ENCODE assay signal across 1 cellular context in genomic region chr4:88087004-88087403, GRCh38.
TF ChIP-seq lines count a peak whose summit lies in the region.

No MANE protein-coding gene starts in this region.

TF ChIP-seq in HepG2, 621 proteins besides CTCF, POLR2A, EP300 and RAD21 (continued from another document and continues in another):
- no peak for TF ChIP-seq ZNF281 (CRISPR knock-in tag; IDR thresholded peaks at IDR 0.05; ENCODE audit: borderline replicate concordance)
- TF ChIP-seq PHF21A (CRISPR knock-in tag; IDR thresholded peaks at IDR 0.05) = no peak
- TF ChIP-seq ZNF788 (CRISPR knock-in tag; IDR thresholded peaks at IDR 0.05; ENCODE audit: borderline replicate concordance) = no peak
- no peak for TF ChIP-seq JARID2 (CRISPR knock-in tag; IDR thresholded peaks at IDR 0.05; ENCODE audit: insufficient replicate concordance)
- TF ChIP-seq, protein P1, sequence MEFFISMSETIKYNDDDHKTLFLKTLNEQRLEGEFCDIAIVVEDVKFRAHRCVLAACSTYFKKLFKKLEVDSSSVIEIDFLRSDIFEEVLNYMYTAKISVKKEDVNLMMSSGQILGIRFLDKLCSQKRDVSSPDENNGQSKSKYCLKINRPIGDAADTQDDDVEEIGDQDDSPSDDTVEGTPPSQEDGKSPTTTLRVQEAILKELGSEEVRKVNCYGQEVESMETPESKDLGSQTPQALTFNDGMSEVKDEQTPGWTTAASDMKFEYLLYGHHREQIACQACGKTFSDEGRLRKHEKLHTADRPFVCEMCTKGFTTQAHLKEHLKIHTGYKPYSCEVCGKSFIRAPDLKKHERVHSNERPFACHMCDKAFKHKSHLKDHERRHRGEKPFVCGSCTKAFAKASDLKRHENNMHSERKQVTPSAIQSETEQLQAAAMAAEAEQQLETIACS (CRISPR knock-in tag; IDR thresholded peaks at IDR 0.05) = no peak
- TF ChIP-seq ZNF431 (CRISPR knock-in tag; IDR thresholded peaks at IDR 0.05; ENCODE audit: borderline replicate concordance, low read depth) = no peak
- TF ChIP-seq, protein P2, sequence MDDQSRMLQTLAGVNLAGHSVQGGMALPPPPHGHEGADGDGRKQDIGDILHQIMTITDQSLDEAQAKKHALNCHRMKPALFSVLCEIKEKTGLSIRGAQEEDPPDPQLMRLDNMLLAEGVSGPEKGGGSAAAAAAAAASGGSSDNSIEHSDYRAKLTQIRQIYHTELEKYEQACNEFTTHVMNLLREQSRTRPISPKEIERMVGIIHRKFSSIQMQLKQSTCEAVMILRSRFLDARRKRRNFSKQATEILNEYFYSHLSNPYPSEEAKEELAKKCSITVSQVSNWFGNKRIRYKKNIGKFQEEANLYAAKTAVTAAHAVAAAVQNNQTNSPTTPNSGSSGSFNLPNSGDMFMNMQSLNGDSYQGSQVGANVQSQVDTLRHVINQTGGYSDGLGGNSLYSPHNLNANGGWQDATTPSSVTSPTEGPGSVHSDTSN (CRISPR knock-in tag; IDR thresholded peaks at IDR 0.05; ENCODE audit: borderline replicate concordance) = no peak
- no peak for TF ChIP-seq SRF (IDR thresholded peaks at IDR 0.05; ENCODE audit: low read depth, low read length)
- peak; percentile 63; the same call in 1 of the 2 replicates for TF ChIP-seq RXRB (CRISPR knock-in tag; IDR thresholded peaks at IDR 0.05; ENCODE audit: borderline replicate concordance)
- peak; percentile 35 for TF ChIP-seq SKI (IDR thresholded peaks at IDR 0.05; ENCODE audit: partially characterized antibody)
- TF ChIP-seq MED1 (CRISPR knock-in tag; IDR thresholded peaks at IDR 0.05) = peak; percentile 50; the same call in 1 of the 2 replicates
- no peak for TF ChIP-seq ZNF276 (CRISPR knock-in tag; IDR thresholded peaks at IDR 0.05; ENCODE audit: low read depth)
- TF ChIP-seq GABPA (IDR thresholded peaks at IDR 0.05; ENCODE audit: low read depth, low read length) = no peak
- TF ChIP-seq GABPA (CRISPR knock-in tag; IDR thresholded peaks at IDR 0.05; ENCODE audit: low read depth) = no peak
- TF ChIP-seq ZNF792 (CRISPR knock-in tag; IDR thresholded peaks at IDR 0.05) = no peak
- TF ChIP-seq ZNF703 (CRISPR knock-in tag; IDR thresholded peaks at IDR 0.05; ENCODE audit: borderline replicate concordance) = no peak
- TF ChIP-seq SOX6 (IDR thresholded peaks at IDR 0.05) = no peak
- TF ChIP-seq SOX6 (CRISPR knock-in tag; IDR thresholded peaks at IDR 0.05) = peak; percentile 76
- no peak for TF ChIP-seq REL (CRISPR knock-in tag; conservative IDR thresholded peaks at IDR 0.05)
- TF ChIP-seq YEATS4 (CRISPR knock-in tag; IDR thresholded peaks at IDR 0.05; ENCODE audit: borderline replicate concordance) = no peak
- TF ChIP-seq ZNF777 (CRISPR knock-in tag; IDR thresholded peaks at IDR 0.05) = no peak
- no peak for TF ChIP-seq ZIK1 (CRISPR knock-in tag; IDR thresholded peaks at IDR 0.05; ENCODE audit: borderline replicate concordance, low read depth)
- no peak for TF ChIP-seq NCOA5 (CRISPR knock-in tag; IDR thresholded peaks at IDR 0.05)
- TF ChIP-seq ZNF138 (CRISPR knock-in tag; IDR thresholded peaks at IDR 0.05; ENCODE audit: low read depth) = no peak
- no peak for TF ChIP-seq ZFX (CRISPR knock-in tag; IDR thresholded peaks at IDR 0.05; ENCODE audit: low read depth)
- no peak for TF ChIP-seq CBFB (CRISPR knock-in tag; IDR thresholded peaks at IDR 0.05)
- no peak for TF ChIP-seq TMF1 (CRISPR knock-in tag; IDR thresholded peaks at IDR 0.05; ENCODE audit: low read depth)
- TF ChIP-seq, protein P3, sequence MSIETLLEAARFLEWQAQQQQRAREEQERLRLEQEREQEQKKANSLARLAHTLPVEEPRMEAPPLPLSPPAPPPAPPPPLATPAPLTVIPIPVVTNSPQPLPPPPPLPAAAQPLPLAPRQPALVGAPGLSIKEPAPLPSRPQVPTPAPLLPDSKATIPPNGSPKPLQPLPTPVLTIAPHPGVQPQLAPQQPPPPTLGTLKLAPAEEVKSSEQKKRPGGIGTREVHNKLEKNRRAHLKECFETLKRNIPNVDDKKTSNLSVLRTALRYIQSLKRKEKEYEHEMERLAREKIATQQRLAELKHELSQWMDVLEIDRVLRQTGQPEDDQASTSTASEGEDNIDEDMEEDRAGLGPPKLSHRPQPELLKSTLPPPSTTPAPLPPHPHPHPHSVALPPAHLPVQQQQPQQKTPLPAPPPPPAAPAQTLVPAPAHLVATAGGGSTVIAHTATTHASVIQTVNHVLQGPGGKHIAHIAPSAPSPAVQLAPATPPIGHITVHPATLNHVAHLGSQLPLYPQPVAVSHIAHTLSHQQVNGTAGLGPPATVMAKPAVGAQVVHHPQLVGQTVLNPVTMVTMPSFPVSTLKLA (IDR thresholded peaks at IDR 0.05) = 0 out of 2 replicates have a peak, but pooled peaks have one; percentile 8
- no peak for TF ChIP-seq ZNF605 (CRISPR knock-in tag; IDR thresholded peaks at IDR 0.05)
- TF ChIP-seq ZKSCAN8 (CRISPR knock-in tag; IDR thresholded peaks at IDR 0.05; ENCODE audit: borderline replicate concordance) = no peak
- no peak for TF ChIP-seq ZGPAT (CRISPR knock-in tag; IDR thresholded peaks at IDR 0.05)
- TF ChIP-seq BRF2 (CRISPR knock-in tag; IDR thresholded peaks at IDR 0.05) = no peak
- TF ChIP-seq, protein P4, sequence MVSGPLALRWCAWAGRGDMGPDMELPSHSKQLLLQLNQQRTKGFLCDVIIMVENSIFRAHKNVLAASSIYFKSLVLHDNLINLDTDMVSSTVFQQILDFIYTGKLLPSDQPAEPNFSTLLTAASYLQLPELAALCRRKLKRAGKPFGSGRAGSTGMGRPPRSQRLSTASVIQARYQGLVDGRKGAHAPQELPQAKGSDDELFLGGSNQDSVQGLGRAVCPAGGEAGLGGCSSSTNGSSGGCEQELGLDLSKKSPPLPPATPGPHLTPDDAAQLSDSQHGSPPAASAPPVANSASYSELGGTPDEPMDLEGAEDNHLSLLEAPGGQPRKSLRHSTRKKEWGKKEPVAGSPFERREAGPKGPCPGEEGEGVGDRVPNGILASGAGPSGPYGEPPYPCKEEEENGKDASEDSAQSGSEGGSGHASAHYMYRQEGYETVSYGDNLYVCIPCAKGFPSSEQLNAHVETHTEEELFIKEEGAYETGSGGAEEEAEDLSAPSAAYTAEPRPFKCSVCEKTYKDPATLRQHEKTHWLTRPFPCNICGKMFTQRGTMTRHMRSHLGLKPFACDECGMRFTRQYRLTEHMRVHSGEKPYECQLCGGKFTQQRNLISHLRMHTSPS (CRISPR knock-in tag; IDR thresholded peaks at IDR 0.05; ENCODE audit: low read depth) = no peak
- TF ChIP-seq ZNF704 (CRISPR knock-in tag; IDR thresholded peaks at IDR 0.05; ENCODE audit: borderline replicate concordance) = no peak
- no peak for TF ChIP-seq ATF7 (IDR thresholded peaks at IDR 0.05)
- TF ChIP-seq ATF7 (CRISPR knock-in tag; IDR thresholded peaks at IDR 0.05) = no peak
- no peak for TF ChIP-seq ZNF407 (CRISPR knock-in tag; IDR thresholded peaks at IDR 0.05; ENCODE audit: not compliant biosample characterization)
